ENCODE assay signal across 1 cellular context in the genomic region with DNA sequence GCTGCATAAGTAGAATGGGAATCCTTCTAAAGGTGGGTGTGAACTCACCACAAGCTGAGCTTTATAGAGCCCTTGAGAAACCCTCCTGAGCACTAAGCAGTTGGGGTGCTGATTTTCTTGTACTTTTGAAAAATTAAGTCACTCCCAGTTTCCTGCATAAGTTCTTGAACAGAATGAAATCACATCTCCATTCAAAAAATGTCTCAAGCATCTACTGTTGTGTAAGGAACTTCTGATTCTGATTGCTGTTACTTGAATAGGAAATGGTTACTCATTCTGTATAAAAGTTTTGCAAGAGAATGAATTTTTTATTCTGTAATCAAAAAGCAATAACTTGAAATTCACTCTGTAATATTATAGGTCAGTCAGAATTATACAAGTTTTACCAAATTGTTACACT.
TF ChIP-seq lines count a peak whose summit lies in the region.

No MANE protein-coding gene starts in this region.

TF ChIP-seq in SK-N-SH, 30 proteins besides CTCF, POLR2A, EP300 and RAD21:
- TF ChIP-seq ZBTB33 (IDR thresholded peaks at IDR 0.05; ENCODE audit: borderline replicate concordance, low read depth) (no peak), MXI1 (IDR thresholded peaks at IDR 0.05; ENCODE audit: low read depth, low read length) (no peak), REST (IDR thresholded peaks at IDR 0.05; ENCODE audit: low read depth, low read length) (no peak)
